14 cellular contexts compared by ENCODE assay signal in genomic region chr1:78340006-78340405, GRCh38.
DNase-seq lines count a peak whose midpoint lies in the region; ATAC-seq and TF ChIP-seq lines count a peak whose summit lies in the region.
"Had no signal": no experiment of that assay in that cellular context is flagged by ENCODE, and none has a peak within 500 bp of the region (broad histone marks: within the 10 kb centered on the region; RNA-seq: fewer than 3 reads in every experiment).

No MANE protein-coding gene starts in this region.

- BruUV-seq in Calu3 (replicated peaks; lab: Mats Ljungman, UMichigan) (no TSS peak), Panc1 (replicated peaks; lab: Mats Ljungman, UMichigan) (no TSS peak)

- no peak for ATAC-seq in Panc1
- ATAC-seq in omental fat pad (ENCODE audit: low FRiP score) = peak; percentile 92
- ATAC-seq in HG03469 (IDR thresholded peaks at IDR 0.05; ENCODE audit: unreplicated experiment) = no peak
- ATAC-seq: K562; natural killer cell treated with Interleukin-12 subunit alpha and Interleukin-12 subunit beta and Interleukin-15 and Interleukin-18, amount 100 ng/mL, for 72 hours had no signal

- no peaks in the 10 kb centered on the region for H3K9me3 ChIP-seq in Panc1 (ENCODE audit: control insufficient read depth, insufficient read depth, low read depth, low read length)
- H3K9me3 ChIP-seq: Peyer's patch had no signal

- peaks cover 14% of the 10 kb centered on the region for H3K4me1 Mint-ChIP-seq in Calu3 (ENCODE audit: low read depth, unreplicated experiment)
- H3K4me1 Mint-ChIP-seq: CD8-positive, alpha-beta memory T cell had no signal

- no peaks in the 10 kb centered on the region for H3K36me3 Mint-ChIP-seq in Calu3 (ENCODE audit: insufficient read depth, unreplicated experiment)
- H3K36me3 Mint-ChIP-seq: CD8-positive, alpha-beta memory T cell; natural killer cell treated with Interleukin-12 subunit alpha and Interleukin-12 subunit beta and Interleukin-15 and Interleukin-18, amount 100 ng/mL, for 72 hours had no signal

- H3K4me3 ChIP-seq in Panc1 (ENCODE audit: low read depth in 2 of 2, low read length in 2 of 2) = no peak overlapping the region
- H3K4me3 ChIP-seq in epithelial cell of esophagus (ENCODE audit: low read length) = no peak overlapping the region
- H3K4me3 ChIP-seq: K562, Peyer's patch had no signal

- H3K27ac ChIP-seq in Panc1 (ENCODE audit: low read length) = no peak overlapping the region
- H3K27ac ChIP-seq: Peyer's patch had no signal

- intact Hi-C loops in Calu3 (cut with micrococcal nuclease; ENCODE audit: unreplicated experiment) (no loop called here), Panc1 (cut with micrococcal nuclease; ENCODE audit: unreplicated experiment) (no loop called here)

- no peaks in the 10 kb centered on the region for H3K4me1 ChIP-seq in Panc1 (ENCODE audit: control insufficient read depth, insufficient read depth, low read length)
- H3K4me1 ChIP-seq: Peyer's patch had no signal

- DNase-seq in Calu3 = no peak
- peak; percentile 22 for DNase-seq in Panc1 (ENCODE audit: low read depth, low spot score)
- DNase-seq in epithelial cell of esophagus (ENCODE audit: low read depth) = peak; percentile 83
- no peak for DNase-seq in omental fat pad (ENCODE audit: low spot score)
- DNase-seq in D341Med (ENCODE audit: low spot score) = no peak
- no peak for DNase-seq in activated T-cell treated with anti-CD3 and anti-CD28 coated beads, Interleukin-2, amount 50 U/mL, for 48 hours
- no peak for DNase-seq in nucleus accumbens (lab: John Stamatoyannopoulos, UW)
- DNase-seq: CD8-positive, alpha-beta memory T cell; NCI-H2081; Peyer's patch; stimulated activated CD4-positive, alpha-beta T cell treated with anti-CD3 and anti-CD28 coated beads, Interleukin-12 subunit alpha, Interleukin-12 subunit beta, amount 100 ng/mL, for 4 hours had no signal

- no peaks in the 10 kb centered on the region for H3K9me3 Mint-ChIP-seq in Calu3 (ENCODE audit: low read depth, unreplicated experiment)

- no peak overlapping the region for H3K4me3 Mint-ChIP-seq in Calu3 (ENCODE audit: low read depth, unreplicated experiment)
- H3K4me3 Mint-ChIP-seq: CD8-positive, alpha-beta memory T cell; natural killer cell treated with Interleukin-12 subunit alpha and Interleukin-12 subunit beta and Interleukin-15 and Interleukin-18, amount 100 ng/mL, for 72 hours had no signal

- POLR2A ChIA-PET in Panc1 (lab: Charles Lee) = no interaction called here

- CTCF ChIA-PET in Calu3 (lab: Charles Lee) = no interaction called here
- CTCF ChIA-PET in Panc1 (lab: Charles Lee) = no interaction called here

- H3K27me3 Mint-ChIP-seq in Calu3 (ENCODE audit: unreplicated experiment) = no peaks in the 10 kb centered on the region
- H3K27me3 Mint-ChIP-seq: natural killer cell treated with Interleukin-12 subunit alpha and Interleukin-12 subunit beta and Interleukin-15 and Interleukin-18, amount 100 ng/mL, for 72 hours had no signal

- in situ Hi-C loops in Panc1 (cut with HindIII; ENCODE audit: low pct_unique_long_range_greater_than_20kb, low sequenced_read_pairs) = no loop called here

- no peaks in the 10 kb centered on the region for H3K36me3 ChIP-seq in Panc1 (ENCODE audit: control insufficient read depth, insufficient read depth, low read length)
- H3K36me3 ChIP-seq: Peyer's patch had no signal

- no peaks in the 10 kb centered on the region for H3K27me3 ChIP-seq in Panc1 (ENCODE audit: control insufficient read depth, insufficient read depth, low read length)
- H3K27me3 ChIP-seq: Peyer's patch had no signal

- peak overlapping the region; percentile 13 for H3K27ac Mint-ChIP-seq in Calu3 (ENCODE audit: unreplicated experiment)
- H3K27ac Mint-ChIP-seq: CD8-positive, alpha-beta memory T cell; natural killer cell treated with Interleukin-12 subunit alpha and Interleukin-12 subunit beta and Interleukin-15 and Interleukin-18, amount 100 ng/mL, for 72 hours had no signal

- TF ChIP-seq CTCF in Calu3 (IDR thresholded peaks at IDR 0.05; ENCODE audit: unreplicated experiment) (no peak), Panc1 (IDR thresholded peaks at IDR 0.05) (no peak), epithelial cell of esophagus (IDR thresholded peaks at IDR 0.05; ENCODE audit: insufficient read depth, low read depth, low read length, missing control alignments) (no peak), omental fat pad (IDR thresholded peaks at IDR 0.05) (no peak)

Comparison
In these comparisons a context has a peak if more than half of its experiments do, and no peak if none do; other contexts are left out.
1. DNase-seq: peak in Panc1 (single experiment) and epithelial cell of esophagus (single experiment); none in Calu3 (single experiment), omental fat pad (single experiment), D341Med (single experiment), activated T-cell treated with anti-CD3 and anti-CD28 coated beads, Interleukin-2, amount 50 U/mL, for 48 hours (0 of 2) and nucleus accumbens (0 of 56).